ENCODE assay signal across 1 cellular context in the genomic region with DNA sequence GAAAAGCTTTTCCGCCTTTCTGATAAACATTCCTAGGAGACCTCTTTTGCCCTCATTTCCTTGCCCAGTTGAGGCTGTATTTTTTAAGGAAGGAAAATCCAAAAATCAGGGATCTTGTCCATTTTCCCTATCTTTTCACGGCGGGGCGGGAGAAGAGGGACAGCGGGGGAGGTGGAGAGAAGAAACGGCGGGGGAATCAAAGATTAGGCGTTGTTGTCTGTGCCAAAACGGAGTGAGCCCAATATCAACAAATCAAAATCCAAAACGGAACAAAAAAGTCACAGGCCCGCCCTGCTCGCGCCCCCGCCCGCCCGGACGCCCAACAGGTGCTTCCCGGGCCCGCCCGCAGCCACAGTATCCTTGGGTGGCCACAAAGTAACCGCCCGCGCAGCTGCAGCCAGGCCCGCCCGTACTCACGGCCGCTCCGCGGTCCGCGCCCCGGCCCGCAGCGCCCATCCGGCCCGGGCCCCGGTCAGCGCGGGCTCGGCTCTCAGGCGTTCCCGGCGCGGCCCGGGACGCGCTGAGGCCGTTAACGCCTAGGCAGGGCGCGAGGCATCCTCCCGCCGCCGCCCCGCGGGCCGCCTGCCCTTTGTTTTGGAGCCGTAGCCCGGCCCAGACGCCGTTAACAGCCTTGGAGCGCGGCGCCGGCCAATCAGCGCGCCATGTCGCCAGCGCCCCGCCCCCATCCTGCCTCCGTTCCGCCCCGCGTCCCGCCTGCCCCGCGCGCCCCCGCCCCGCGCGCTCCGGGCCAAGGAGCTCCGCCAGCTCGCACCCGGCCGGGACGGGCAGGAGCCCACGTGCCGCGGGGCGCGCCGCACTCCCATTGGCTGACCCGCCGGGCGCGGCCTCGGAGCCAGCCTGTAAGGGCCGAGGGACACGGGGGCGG.
TF ChIP-seq lines count a peak whose summit lies in the region.

A gene with protein sequence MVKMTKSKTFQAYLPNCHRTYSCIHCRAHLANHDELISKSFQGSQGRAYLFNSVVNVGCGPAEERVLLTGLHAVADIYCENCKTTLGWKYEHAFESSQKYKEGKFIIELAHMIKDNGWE (minus strand): TSS at position 597 of the 886 bp plus-strand sequence. CDS start 25,050 bp downstream, outside the sequence.

TF ChIP-seq in HepG2, 621 proteins besides CTCF, POLR2A, EP300 and RAD21 (continued from another document and continues in another):
- TF ChIP-seq, protein P1, sequence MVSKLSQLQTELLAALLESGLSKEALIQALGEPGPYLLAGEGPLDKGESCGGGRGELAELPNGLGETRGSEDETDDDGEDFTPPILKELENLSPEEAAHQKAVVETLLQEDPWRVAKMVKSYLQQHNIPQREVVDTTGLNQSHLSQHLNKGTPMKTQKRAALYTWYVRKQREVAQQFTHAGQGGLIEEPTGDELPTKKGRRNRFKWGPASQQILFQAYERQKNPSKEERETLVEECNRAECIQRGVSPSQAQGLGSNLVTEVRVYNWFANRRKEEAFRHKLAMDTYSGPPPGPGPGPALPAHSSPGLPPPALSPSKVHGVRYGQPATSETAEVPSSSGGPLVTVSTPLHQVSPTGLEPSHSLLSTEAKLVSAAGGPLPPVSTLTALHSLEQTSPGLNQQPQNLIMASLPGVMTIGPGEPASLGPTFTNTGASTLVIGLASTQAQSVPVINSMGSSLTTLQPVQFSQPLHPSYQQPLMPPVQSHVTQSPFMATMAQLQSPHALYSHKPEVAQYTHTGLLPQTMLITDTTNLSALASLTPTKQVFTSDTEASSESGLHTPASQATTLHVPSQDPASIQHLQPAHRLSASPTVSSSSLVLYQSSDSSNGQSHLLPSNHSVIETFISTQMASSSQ (IDR thresholded peaks at IDR 0.05; ENCODE audit: low read depth) = no peak
- TF ChIP-seq, protein P1 (CRISPR knock-in tag; IDR thresholded peaks at IDR 0.05; ENCODE audit: borderline replicate concordance) = no peak
- no peak for TF ChIP-seq MTF1 (CRISPR knock-in tag; IDR thresholded peaks at IDR 0.05)
- TF ChIP-seq, protein P2, sequence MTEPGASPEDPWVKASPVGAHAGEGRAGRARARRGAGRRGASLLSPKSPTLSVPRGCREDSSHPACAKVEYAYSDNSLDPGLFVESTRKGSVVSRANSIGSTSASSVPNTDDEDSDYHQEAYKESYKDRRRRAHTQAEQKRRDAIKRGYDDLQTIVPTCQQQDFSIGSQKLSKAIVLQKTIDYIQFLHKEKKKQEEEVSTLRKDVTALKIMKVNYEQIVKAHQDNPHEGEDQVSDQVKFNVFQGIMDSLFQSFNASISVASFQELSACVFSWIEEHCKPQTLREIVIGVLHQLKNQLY (CRISPR knock-in tag; IDR thresholded peaks at IDR 0.05) = no peak
- TF ChIP-seq, protein P3, sequence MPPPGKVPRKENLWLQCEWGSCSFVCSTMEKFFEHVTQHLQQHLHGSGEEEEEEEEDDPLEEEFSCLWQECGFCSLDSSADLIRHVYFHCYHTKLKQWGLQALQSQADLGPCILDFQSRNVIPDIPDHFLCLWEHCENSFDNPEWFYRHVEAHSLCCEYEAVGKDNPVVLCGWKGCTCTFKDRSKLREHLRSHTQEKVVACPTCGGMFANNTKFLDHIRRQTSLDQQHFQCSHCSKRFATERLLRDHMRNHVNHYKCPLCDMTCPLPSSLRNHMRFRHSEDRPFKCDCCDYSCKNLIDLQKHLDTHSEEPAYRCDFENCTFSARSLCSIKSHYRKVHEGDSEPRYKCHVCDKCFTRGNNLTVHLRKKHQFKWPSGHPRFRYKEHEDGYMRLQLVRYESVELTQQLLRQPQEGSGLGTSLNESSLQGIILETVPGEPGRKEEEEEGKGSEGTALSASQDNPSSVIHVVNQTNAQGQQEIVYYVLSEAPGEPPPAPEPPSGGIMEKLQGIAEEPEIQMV (CRISPR knock-in tag; IDR thresholded peaks at IDR 0.05; ENCODE audit: low read depth) = no peak; the same call in 1 of the 2 replicates
- 0 out of 2 replicates have a peak, but pooled peaks have one; percentile 43 for TF ChIP-seq ISX (CRISPR knock-in tag; conservative IDR thresholded peaks at IDR 0.05)
- TF ChIP-seq ZNF674 (CRISPR knock-in tag; IDR thresholded peaks at IDR 0.05; ENCODE audit: low read depth) = 0 out of 2 replicates have a peak, but pooled peaks have one; percentile 71
- peak; percentile 18 for TF ChIP-seq HNRNPLL (IDR thresholded peaks at IDR 0.05; ENCODE audit: low read depth, low read length, poor library complexity, severe bottlenecking)
- TF ChIP-seq, protein P4, sequence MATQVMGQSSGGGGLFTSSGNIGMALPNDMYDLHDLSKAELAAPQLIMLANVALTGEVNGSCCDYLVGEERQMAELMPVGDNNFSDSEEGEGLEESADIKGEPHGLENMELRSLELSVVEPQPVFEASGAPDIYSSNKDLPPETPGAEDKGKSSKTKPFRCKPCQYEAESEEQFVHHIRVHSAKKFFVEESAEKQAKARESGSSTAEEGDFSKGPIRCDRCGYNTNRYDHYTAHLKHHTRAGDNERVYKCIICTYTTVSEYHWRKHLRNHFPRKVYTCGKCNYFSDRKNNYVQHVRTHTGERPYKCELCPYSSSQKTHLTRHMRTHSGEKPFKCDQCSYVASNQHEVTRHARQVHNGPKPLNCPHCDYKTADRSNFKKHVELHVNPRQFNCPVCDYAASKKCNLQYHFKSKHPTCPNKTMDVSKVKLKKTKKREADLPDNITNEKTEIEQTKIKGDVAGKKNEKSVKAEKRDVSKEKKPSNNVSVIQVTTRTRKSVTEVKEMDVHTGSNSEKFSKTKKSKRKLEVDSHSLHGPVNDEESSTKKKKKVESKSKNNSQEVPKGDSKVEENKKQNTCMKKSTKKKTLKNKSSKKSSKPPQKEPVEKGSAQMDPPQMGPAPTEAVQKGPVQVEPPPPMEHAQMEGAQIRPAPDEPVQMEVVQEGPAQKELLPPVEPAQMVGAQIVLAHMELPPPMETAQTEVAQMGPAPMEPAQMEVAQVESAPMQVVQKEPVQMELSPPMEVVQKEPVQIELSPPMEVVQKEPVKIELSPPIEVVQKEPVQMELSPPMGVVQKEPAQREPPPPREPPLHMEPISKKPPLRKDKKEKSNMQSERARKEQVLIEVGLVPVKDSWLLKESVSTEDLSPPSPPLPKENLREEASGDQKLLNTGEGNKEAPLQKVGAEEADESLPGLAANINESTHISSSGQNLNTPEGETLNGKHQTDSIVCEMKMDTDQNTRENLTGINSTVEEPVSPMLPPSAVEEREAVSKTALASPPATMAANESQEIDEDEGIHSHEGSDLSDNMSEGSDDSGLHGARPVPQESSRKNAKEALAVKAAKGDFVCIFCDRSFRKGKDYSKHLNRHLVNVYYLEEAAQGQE (IDR thresholded peaks at IDR 0.05; ENCODE audit: borderline replicate concordance in 1 of 2, low read depth in 1 of 2, low read length in 2 of 2) = no peak
- TF ChIP-seq RARA (CRISPR knock-in tag; IDR thresholded peaks at IDR 0.05) = no peak
- no peak for TF ChIP-seq ZFP36 (IDR thresholded peaks at IDR 0.05; ENCODE audit: borderline replicate concordance, low read depth, low read length, partially characterized antibody)
- TF ChIP-seq, protein P5, sequence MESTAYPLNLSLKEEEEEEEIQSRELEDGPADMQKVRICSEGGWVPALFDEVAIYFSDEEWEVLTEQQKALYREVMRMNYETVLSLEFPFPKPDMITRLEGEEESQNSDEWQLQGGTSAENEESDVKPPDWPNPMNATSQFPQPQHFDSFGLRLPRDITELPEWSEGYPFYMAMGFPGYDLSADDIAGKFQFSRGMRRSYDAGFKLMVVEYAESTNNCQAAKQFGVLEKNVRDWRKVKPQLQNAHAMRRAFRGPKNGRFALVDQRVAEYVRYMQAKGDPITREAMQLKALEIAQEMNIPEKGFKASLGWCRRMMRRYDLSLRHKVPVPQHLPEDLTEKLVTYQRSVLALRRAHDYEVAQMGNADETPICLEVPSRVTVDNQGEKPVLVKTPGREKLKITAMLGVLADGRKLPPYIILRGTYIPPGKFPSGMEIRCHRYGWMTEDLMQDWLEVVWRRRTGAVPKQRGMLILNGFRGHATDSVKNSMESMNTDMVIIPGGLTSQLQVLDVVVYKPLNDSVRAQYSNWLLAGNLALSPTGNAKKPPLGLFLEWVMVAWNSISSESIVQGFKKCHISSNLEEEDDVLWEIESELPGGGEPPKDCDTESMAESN (CRISPR knock-in tag; conservative IDR thresholded peaks at IDR 0.05) = 0 out of 2 replicates have a peak, but pooled peaks have one; percentile 62
- TF ChIP-seq ZNF430 (CRISPR knock-in tag; IDR thresholded peaks at IDR 0.05) = 0 out of 2 replicates have a peak, but pooled peaks have one; percentile 14
- TF ChIP-seq ZNF367 (CRISPR knock-in tag; IDR thresholded peaks at IDR 0.05; ENCODE audit: borderline replicate concordance) = peak; percentile 78; the same call in 1 of the 2 replicates
- peak; percentile 67; the same call in 1 of the 2 replicates for TF ChIP-seq SRY (CRISPR knock-in tag; IDR thresholded peaks at IDR 0.05)
- TF ChIP-seq KDM2A (CRISPR knock-in tag; IDR thresholded peaks at IDR 0.05; ENCODE audit: borderline replicate concordance, low read depth) = peak; percentile 43; the same call in 1 of the 2 replicates
- TF ChIP-seq ZSCAN25 (CRISPR knock-in tag; IDR thresholded peaks at IDR 0.05) = peak; percentile 27; the same call in 1 of the 2 replicates
- TF ChIP-seq CREB1 (IDR thresholded peaks at IDR 0.05) = no peak
- no peak for TF ChIP-seq CREB1 (CRISPR knock-in tag; IDR thresholded peaks at IDR 0.05)
- TF ChIP-seq ERF (CRISPR knock-in tag; IDR thresholded peaks at IDR 0.05) = peak; percentile 61; the same call in 1 of the 2 replicates
- 0 out of 2 replicates have a peak, but pooled peaks have one; percentile 26 for TF ChIP-seq TAF1 (CRISPR knock-in tag; IDR thresholded peaks at IDR 0.05)
- TF ChIP-seq, protein P6, sequence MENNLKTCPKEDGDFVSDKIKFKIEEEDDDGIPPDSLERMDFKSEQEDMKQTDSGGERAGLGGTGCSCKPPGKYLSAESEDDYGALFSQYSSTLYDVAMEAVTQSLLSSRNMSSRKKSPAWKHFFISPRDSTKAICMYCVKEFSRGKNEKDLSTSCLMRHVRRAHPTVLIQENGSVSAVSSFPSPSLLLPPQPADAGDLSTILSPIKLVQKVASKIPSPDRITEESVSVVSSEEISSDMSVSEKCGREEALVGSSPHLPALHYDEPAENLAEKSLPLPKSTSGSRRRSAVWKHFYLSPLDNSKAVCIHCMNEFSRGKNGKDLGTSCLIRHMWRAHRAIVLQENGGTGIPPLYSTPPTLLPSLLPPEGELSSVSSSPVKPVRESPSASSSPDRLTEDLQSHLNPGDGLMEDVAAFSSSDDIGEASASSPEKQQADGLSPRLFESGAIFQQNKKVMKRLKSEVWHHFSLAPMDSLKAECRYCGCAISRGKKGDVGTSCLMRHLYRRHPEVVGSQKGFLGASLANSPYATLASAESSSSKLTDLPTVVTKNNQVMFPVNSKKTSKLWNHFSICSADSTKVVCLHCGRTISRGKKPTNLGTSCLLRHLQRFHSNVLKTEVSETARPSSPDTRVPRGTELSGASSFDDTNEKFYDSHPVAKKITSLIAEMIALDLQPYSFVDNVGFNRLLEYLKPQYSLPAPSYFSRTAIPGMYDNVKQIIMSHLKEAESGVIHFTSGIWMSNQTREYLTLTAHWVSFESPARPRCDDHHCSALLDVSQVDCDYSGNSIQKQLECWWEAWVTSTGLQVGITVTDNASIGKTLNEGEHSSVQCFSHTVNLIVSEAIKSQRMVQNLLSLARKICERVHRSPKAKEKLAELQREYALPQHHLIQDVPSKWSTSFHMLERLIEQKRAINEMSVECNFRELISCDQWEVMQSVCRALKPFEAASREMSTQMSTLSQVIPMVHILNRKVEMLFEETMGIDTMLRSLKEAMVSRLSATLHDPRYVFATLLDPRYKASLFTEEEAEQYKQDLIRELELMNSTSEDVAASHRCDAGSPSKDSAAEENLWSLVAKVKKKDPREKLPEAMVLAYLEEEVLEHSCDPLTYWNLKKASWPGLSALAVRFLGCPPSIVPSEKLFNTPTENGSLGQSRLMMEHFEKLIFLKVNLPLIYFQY (CRISPR knock-in tag; IDR thresholded peaks at IDR 0.05; ENCODE audit: borderline replicate concordance) = 0 out of 2 replicates have a peak, but pooled peaks have one; percentile 53
- TF ChIP-seq, protein P7, sequence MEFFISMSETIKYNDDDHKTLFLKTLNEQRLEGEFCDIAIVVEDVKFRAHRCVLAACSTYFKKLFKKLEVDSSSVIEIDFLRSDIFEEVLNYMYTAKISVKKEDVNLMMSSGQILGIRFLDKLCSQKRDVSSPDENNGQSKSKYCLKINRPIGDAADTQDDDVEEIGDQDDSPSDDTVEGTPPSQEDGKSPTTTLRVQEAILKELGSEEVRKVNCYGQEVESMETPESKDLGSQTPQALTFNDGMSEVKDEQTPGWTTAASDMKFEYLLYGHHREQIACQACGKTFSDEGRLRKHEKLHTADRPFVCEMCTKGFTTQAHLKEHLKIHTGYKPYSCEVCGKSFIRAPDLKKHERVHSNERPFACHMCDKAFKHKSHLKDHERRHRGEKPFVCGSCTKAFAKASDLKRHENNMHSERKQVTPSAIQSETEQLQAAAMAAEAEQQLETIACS (CRISPR knock-in tag; IDR thresholded peaks at IDR 0.05) = peak; percentile 92
- TF ChIP-seq ZNF629 (CRISPR knock-in tag; conservative IDR thresholded peaks at IDR 0.05) = 0 out of 2 replicates have a peak, but pooled peaks have one; percentile 8
- TF ChIP-seq, protein P8, sequence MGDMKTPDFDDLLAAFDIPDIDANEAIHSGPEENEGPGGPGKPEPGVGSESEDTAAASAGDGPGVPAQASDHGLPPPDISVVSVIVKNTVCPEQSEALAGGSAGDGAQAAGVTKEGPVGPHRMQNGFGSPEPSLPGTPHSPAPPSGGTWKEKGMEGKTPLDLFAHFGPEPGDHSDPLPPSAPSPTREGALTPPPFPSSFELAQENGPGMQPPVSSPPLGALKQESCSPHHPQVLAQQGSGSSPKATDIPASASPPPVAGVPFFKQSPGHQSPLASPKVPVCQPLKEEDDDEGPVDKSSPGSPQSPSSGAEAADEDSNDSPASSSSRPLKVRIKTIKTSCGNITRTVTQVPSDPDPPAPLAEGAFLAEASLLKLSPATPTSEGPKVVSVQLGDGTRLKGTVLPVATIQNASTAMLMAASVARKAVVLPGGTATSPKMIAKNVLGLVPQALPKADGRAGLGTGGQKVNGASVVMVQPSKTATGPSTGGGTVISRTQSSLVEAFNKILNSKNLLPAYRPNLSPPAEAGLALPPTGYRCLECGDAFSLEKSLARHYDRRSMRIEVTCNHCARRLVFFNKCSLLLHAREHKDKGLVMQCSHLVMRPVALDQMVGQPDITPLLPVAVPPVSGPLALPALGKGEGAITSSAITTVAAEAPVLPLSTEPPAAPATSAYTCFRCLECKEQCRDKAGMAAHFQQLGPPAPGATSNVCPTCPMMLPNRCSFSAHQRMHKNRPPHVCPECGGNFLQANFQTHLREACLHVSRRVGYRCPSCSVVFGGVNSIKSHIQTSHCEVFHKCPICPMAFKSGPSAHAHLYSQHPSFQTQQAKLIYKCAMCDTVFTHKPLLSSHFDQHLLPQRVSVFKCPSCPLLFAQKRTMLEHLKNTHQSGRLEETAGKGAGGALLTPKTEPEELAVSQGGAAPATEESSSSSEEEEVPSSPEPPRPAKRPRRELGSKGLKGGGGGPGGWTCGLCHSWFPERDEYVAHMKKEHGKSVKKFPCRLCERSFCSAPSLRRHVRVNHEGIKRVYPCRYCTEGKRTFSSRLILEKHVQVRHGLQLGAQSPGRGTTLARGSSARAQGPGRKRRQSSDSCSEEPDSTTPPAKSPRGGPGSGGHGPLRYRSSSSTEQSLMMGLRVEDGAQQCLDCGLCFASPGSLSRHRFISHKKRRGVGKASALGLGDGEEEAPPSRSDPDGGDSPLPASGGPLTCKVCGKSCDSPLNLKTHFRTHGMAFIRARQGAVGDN (CRISPR knock-in tag; IDR thresholded peaks at IDR 0.05) = peak; percentile 73
